ENCODE assay signal across 21 cellular contexts in the genomic region with DNA sequence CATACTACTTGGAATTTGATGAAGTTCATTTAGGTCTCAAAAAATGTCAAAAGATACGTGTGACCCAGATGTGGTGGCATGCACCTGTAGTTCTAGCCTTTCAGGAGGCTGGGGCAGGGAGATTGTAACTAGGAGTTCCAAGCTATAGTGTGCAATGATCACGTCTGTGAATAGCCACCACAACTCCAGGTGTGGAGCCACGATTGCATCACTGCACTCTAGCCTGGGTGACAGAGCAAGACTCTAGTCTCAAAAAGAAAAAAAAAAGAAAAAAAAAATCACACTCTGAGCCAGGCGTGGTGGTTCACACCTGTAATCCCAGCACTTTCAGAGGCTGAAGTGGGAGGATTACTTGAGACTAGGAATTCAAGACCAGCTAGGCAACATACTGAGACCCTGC.
"Had no signal": no experiment of that assay in that cellular context is flagged by ENCODE, and none has a peak within 500 bp of the region (broad histone marks: within the 10 kb centered on the region; RNA-seq: fewer than 3 reads in every experiment).

No MANE protein-coding gene starts in this region.

- H3K27me3 ChIP-seq: gastroesophageal sphincter, right lobe of liver, stomach had no signal

- H3K9me3 Mint-ChIP-seq: naive thymus-derived CD4-positive, alpha-beta T cell; nephron progenitor cell; stimulated activated memory B cell treated with anti-CD40 and anti-IgM and Interleukin-4, amounts not matched to agents 10 μg/mL and 1 μg/mL and 100 μg/mL, for 72 hours; type B pancreatic cell had no signal

- ATAC-seq: esophagus mucosa; gastroesophageal sphincter; left lobe of liver; naive thymus-derived CD4-positive, alpha-beta T cell; right lobe of liver; stimulated activated memory B cell treated with anti-CD40 and anti-IgM and Interleukin-4, amounts not matched to agents 10 μg/mL and 1 μg/mL and 100 μg/mL, for 72 hours had no signal

- H3K27ac Mint-ChIP-seq: naive thymus-derived CD4-positive, alpha-beta T cell; nephron progenitor cell; stimulated activated memory B cell treated with anti-CD40 and anti-IgM and Interleukin-4, amounts not matched to agents 10 μg/mL and 1 μg/mL and 100 μg/mL, for 72 hours; type B pancreatic cell had no signal

- H2AFZ ChIP-seq: parathyroid adenoma had no signal

- H3K9me3 ChIP-seq: gastroesophageal sphincter, prostate gland, right lobe of liver, stomach, thoracic aorta had no signal

- H3K4me3 ChIP-seq: gastroesophageal sphincter, prostate gland, right lobe of liver, stomach, thoracic aorta had no signal

- H3K9ac ChIP-seq: parathyroid adenoma had no signal

- H3K4me1 ChIP-seq: parathyroid adenoma, prostate gland, right lobe of liver had no signal

- H3K36me3 ChIP-seq: gastroesophageal sphincter, prostate gland, right lobe of liver, stomach, thoracic aorta had no signal

- FAIRE-seq: endometrium, urothelium cell line had no signal

- H3K27ac ChIP-seq: gastroesophageal sphincter, parathyroid adenoma, prostate gland, right lobe of liver, stomach had no signal

- DNase-seq: effector memory CD4-positive, alpha-beta T cell; glutamatergic neuron; islet precursor cell; mammary epithelial cell; naive thymus-derived CD4-positive, alpha-beta T cell; nephron progenitor cell; retina; right lobe of liver; stimulated activated CD4-positive, alpha-beta T cell treated with anti-CD3 and anti-CD28 coated beads, Interleukin-4, amount 100 ng/mL, for 1 hour; stomach; substantia nigra had no signal

- H3K79me2 ChIP-seq: parathyroid adenoma had no signal
